8 cellular contexts compared by ENCODE assay signal in genomic region chr2:108184421-108184820, GRCh38. TPM values are rescaled to one million over a fixed set of nuclear protein-coding genes. Genes with fewer than 3 reads are reported as not detected.
DNase-seq lines count a peak whose midpoint lies in the region; TF ChIP-seq lines count a peak whose summit lies in the region.

No MANE protein-coding gene starts in this region.

- no peak overlapping the region for H3K4me3 Mint-ChIP-seq in CD14-positive monocyte

- no peaks in the 10 kb centered on the region for H3K4me1 Mint-ChIP-seq in CD14-positive monocyte

- H3K27ac Mint-ChIP-seq in CD14-positive monocyte, result no peak overlapping the region

- in situ Hi-C loops in GM23248 (cut with MboI), result no loop called here

- H3K4me1 ChIP-seq in GM23248 (ENCODE audit: insufficient read depth) (peaks cover 5% of the 10 kb centered on the region; the same call in 1 of the 2 replicates), OCI-LY3 (ENCODE audit: low read length) (no peaks in the 10 kb centered on the region)

- WGBS in GM23248 (ENCODE audit: low coverage in 1 of 2, low lambda C conversion rate in 2 of 2, missing lambda C conversion rate in 2 of 2), 2 experiments, result 8% methylated on average over 2 of the region's 2 CpGs

- intact Hi-C loops in CD14-positive monocyte (cut with micrococcal nuclease), result no loop called here

- peaks cover 2 to 5% (median 2%) of the 10 kb centered on the region in 3 donors for H3K27me3 Mint-ChIP-seq in CD14-positive monocyte (ENCODE audit: low read depth in 3 of 3)

- H3K4me2 ChIP-seq in GM23248 (ENCODE audit: unreplicated experiment) (no peak overlapping the region), OCI-LY3 (ENCODE audit: low read length) (no peak overlapping the region)

- DNase-seq in CD14-positive monocyte (ENCODE audit: low spot score) (no peak), GM23248 (peak; percentile 55), glomerular visceral epithelial cell (ENCODE audit: extremely low spot score) (peak; percentile 12), NCI-H1436 treated with DMSO at 0.1 percent for 48 hours (lab: John Stamatoyannopoulos, UW) (no peak), NCI-H1048 (lab: John Stamatoyannopoulos, UW) (no peak)
- no peak for DNase-seq in stimulated activated naive CD4-positive, alpha-beta T cell treated with Interleukin-2 at 50 U/mL for 16 hours (lab: John Stamatoyannopoulos, UW)
- DNase-seq in activated CD4-positive, alpha-beta T cell treated with anti-CD3 and anti-CD28 coated beads for 4 hours, result no peak

- H2AFZ ChIP-seq in GM23248, result no peak overlapping the region
- no peak overlapping the region for H2AFZ ChIP-seq in OCI-LY3 (ENCODE audit: low read depth, low read length)

- H4K20me1 ChIP-seq in GM23248 (ENCODE audit: insufficient read depth) (no peaks in the 10 kb centered on the region), OCI-LY3 (ENCODE audit: insufficient read depth, low read length) (no peaks in the 10 kb centered on the region)

- H3K36me3 Mint-ChIP-seq in CD14-positive monocyte, result no peaks in the 10 kb centered on the region

- H3K79me2 ChIP-seq in GM23248 (ENCODE audit: insufficient read depth), result no peaks in the 10 kb centered on the region
- no peaks in the 10 kb centered on the region for H3K79me2 ChIP-seq in OCI-LY3 (ENCODE audit: low read length)

- H3K9me2 ChIP-seq in GM23248 (ENCODE audit: insufficient read depth), result no peaks in the 10 kb centered on the region

- no peak overlapping the region for H3K27ac ChIP-seq in GM23248
- no peak overlapping the region for H3K27ac ChIP-seq in OCI-LY3 (ENCODE audit: low read length)

- H3K4me3 ChIP-seq in GM23248 (no peak overlapping the region), OCI-LY3 (ENCODE audit: low read length) (no peak overlapping the region)

- H3K9me3 ChIP-seq in GM23248 (ENCODE audit: low read depth) (peaks cover 3% of the 10 kb centered on the region), OCI-LY3 (ENCODE audit: insufficient read depth, low read length) (no peaks in the 10 kb centered on the region)

- no peaks in the 10 kb centered on the region for H3F3A ChIP-seq in GM23248 (ENCODE audit: insufficient read depth)

- H3K9me3 Mint-ChIP-seq in CD14-positive monocyte, result peaks cover 0 to 2% (median 0%) of the 10 kb centered on the region in 7 donors

- no peak overlapping the region for H3K9ac ChIP-seq in GM23248
- H3K9ac ChIP-seq in OCI-LY3 (ENCODE audit: low read length), result no peak overlapping the region

- H3K27me3 ChIP-seq in GM23248 (replicated peaks; ENCODE audit: insufficient read depth) (peaks cover 6% of the 10 kb centered on the region; the same call in 1 of the 2 replicates), OCI-LY3 (ENCODE audit: low read depth, low read length) (no peaks in the 10 kb centered on the region)

- H3K36me3 ChIP-seq in GM23248 (ENCODE audit: low read depth), result no peaks in the 10 kb centered on the region
- H3K36me3 ChIP-seq in OCI-LY3 (replicated peaks; ENCODE audit: low read depth, low read length), result no peaks in the 10 kb centered on the region

- TF ChIP-seq CTCF in CD14-positive monocyte (IDR thresholded peaks at IDR 0.05), result peak; percentile 17
- peak; percentile 57 for TF ChIP-seq CTCF in OCI-LY3 (IDR thresholded peaks at IDR 0.05; ENCODE audit: low read depth, low read length)

RNA-seq across cellular contexts. Expression of gene SULT1C3, which starts 55.3 kb away (rescaled TPM):
- not detected for polyA plus RNA-seq in CD14-positive monocyte
- not detected in 2 replicates for total RNA-seq in GM23248 (2014; rRNA removed; shearing (Covaris generic))
- not detected in 2 replicates for polyA plus RNA-seq in GM23248 (2016; fragmentation: Nextera tagmentation; extraction: Ambion mirVana)

Comparison
In these comparisons a context has a peak if more than half of its experiments do, and no peak if none do; other contexts are left out.
1. DNase-seq: peak in GM23248 (single experiment) and glomerular visceral epithelial cell (single experiment); none in CD14-positive monocyte (single experiment), stimulated activated naive CD4-positive, alpha-beta T cell treated with Interleukin-2 at 50 U/mL for 16 hours (single experiment), activated CD4-positive, alpha-beta T cell treated with anti-CD3 and anti-CD28 coated beads for 4 hours (0 of 2), NCI-H1436 treated with DMSO at 0.1 percent for 48 hours (single experiment) and NCI-H1048 (single experiment).